18 cellular contexts compared by ENCODE assay signal in genomic region chr10:101676573-101676972, GRCh38.
"Had no signal": no experiment of that assay in that cellular context is flagged by ENCODE, and none has a peak within 500 bp of the region (broad histone marks: within the 10 kb centered on the region; RNA-seq: fewer than 3 reads in every experiment).

No MANE protein-coding gene starts in this region.

- H3K27ac ChIP-seq: SJSA1, SK-N-MC had no signal

- DNase-seq: KBM-7, MV-4-11, NCI-H1048, NCI-H1105, NCI-H1436 treated with DMSO at 0.1 percent for 48 hours, NCI-H1694, NCI-H187 treated with DMSO at 0.1 percent for 48 hours, NCI-H2029 treated with DMSO at 0.1 percent for 48 hours, NCI-H2107, NCI-H2227 treated with DMSO at 0.1 percent for 48 hours, NCI-H524, NCI-H526 treated with DMSO at 0.1 percent for 48 hours, NCI-H748 treated with DMSO at 0.1 percent for 48 hours, Right ventricle myocardium superior, RPMI8226, SIG-M5 had no signal

- H3K27me3 ChIP-seq: SJSA1 had no signal

- H3K4me3 ChIP-seq: SJSA1, SK-N-MC had no signal

- H3K4me1 ChIP-seq: SJSA1 had no signal

- H3K9me3 ChIP-seq: SJSA1 had no signal
